ENCODE assay signal across 8 cellular contexts in the genomic region with DNA sequence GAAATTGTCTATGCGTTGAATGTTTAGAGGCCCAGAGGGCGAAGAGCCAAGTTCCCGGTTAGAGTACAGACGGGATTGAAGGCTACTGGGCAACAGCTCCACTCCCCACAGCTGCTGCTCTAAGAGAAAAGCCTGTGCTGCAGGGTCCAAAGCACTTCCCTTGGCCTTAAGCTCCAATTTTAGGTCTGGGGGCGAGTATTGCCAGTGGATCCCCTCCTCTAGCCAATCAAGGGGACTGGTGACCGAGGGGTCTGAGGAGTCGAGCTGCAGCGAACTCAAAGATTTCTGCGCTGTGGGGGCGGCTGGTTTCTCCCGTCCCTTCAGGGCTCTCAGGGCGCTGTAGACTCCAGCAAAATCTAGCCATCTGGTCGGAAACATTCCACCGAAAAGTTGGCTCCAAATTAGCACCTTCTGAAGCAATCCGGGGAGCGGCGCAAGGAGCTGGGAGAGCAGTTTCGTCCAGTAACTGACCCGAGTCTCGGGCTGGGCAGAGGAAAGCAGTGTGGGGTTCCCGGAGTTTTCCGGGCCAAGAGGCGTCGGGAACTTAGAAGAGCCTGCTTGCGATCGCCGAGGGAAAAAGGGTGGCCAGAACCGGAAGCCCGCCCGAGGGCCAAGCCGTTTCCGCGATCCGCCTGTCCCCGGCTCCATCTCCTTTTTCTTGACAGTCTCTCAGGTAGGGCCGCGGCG. TPM values are rescaled to one million over a fixed set of nuclear protein-coding genes. Genes with fewer than 3 reads are reported as not detected.
A peak's percentile ranks its signal among the peaks of the same experiment; 100 is the strongest.
DNase-seq lines count a peak whose midpoint lies in the region; ATAC-seq and TF ChIP-seq lines count a peak whose summit lies in the region.

No MANE protein-coding gene starts in this region.

- peaks cover 36% of the 10 kb centered on the region for H3K36me3 Mint-ChIP-seq in natural killer cell treated with Interleukin-12 subunit alpha and Interleukin-12 subunit beta and Interleukin-15 and Interleukin-18, amount 100 ng/mL, for 72 hours

- H3K79me2 ChIP-seq in Loucy (ENCODE audit: insufficient read depth, low read length) (peaks cover 57% of the 10 kb centered on the region), fibroblast of lung (ENCODE audit: control insufficient read depth, insufficient read depth, low read length) (peaks cover 57% of the 10 kb centered on the region)

- H3K4me3 ChIP-seq in H7 (ENCODE audit: insufficient read depth, low read depth, low read length) (peak overlapping the region; percentile 97), Loucy (ENCODE audit: low read length, poor library complexity, severe bottlenecking) (peak overlapping the region; percentile 99), fibroblast of lung (replicated peaks in 1 of 4; ENCODE audit: control extremely low read depth in 1 of 4, insufficient read depth in 1 of 4, low read depth in 3 of 4, low read length in 4 of 4) (peak overlapping the region; percentile 86 to 99 (median 97))

- DNase-seq in activated CD4-positive, CD25-positive, alpha-beta regulatory T cell (lab: John Stamatoyannopoulos, UW): peak in 3 of 4 experiments; percentile 31 to 47 (median 47)
- no peak for DNase-seq in activated CD4-positive, CD25-positive, alpha-beta regulatory T cell treated with anti-CD3 and anti-CD28 coated beads, Interleukin-2, amount 50 U/mL, for 72 hours
- peak; percentile 75 for DNase-seq in H7
- peak; percentile 35 for DNase-seq in activated T-cell treated with anti-CD3 and anti-CD28 coated beads for 24 hours (ENCODE audit: low read depth)
- peak; percentile 45 to 51 for DNase-seq in fibroblast of lung (ENCODE audit: low read depth in 2 of 2)
- peak; percentile 68 for DNase-seq in natural killer cell treated with Interleukin-12 subunit alpha and Interleukin-12 subunit beta and Interleukin-15 and Interleukin-18, amount 100 ng/mL, for 72 hours (ENCODE audit: low spot score)
- no peak for DNase-seq in superior temporal gyrus (ENCODE audit: extremely low spot score)

- no peaks in the 10 kb centered on the region for H3K9me3 ChIP-seq in Loucy (ENCODE audit: insufficient read depth, low read depth, low read length)
- H3K9me3 ChIP-seq in fibroblast of lung (ENCODE audit: control insufficient read depth, insufficient read depth, low read depth, low read length): no peaks in the 10 kb centered on the region

- no peaks in the 10 kb centered on the region for H3K27me3 Mint-ChIP-seq in natural killer cell treated with Interleukin-12 subunit alpha and Interleukin-12 subunit beta and Interleukin-15 and Interleukin-18, amount 100 ng/mL, for 72 hours

- H4K20me1 ChIP-seq in Loucy (ENCODE audit: insufficient read depth, low read length, poor library complexity, severe bottlenecking) (peaks cover 53% of the 10 kb centered on the region), fibroblast of lung (ENCODE audit: control insufficient read depth, extremely low read depth, insufficient read depth, low read length) (peaks cover 16% of the 10 kb centered on the region)

- peaks cover 3% of the 10 kb centered on the region for H3K36me3 ChIP-seq in H7 (replicated peaks; ENCODE audit: control insufficient read depth, insufficient read depth, low read length)
- H3K36me3 ChIP-seq in Loucy (ENCODE audit: insufficient read depth, low read length): peaks cover 2% of the 10 kb centered on the region; the same call in 1 of the 2 replicates
- no peaks in the 10 kb centered on the region for H3K36me3 ChIP-seq in fibroblast of lung (ENCODE audit: control insufficient read depth, insufficient read depth, low read length)

- peaks cover 17 to 21% of the 10 kb centered on the region in 2 donors for H3K4me1 Mint-ChIP-seq in natural killer cell treated with Interleukin-12 subunit alpha and Interleukin-12 subunit beta and Interleukin-15 and Interleukin-18, amount 100 ng/mL, for 72 hours (ENCODE audit: low read depth in 2 of 2)

- H3K9ac ChIP-seq in Loucy (ENCODE audit: low read depth, low read length, poor library complexity, severe bottlenecking) (peak overlapping the region; percentile 99), fibroblast of lung (ENCODE audit: insufficient read depth, low read length) (peak overlapping the region; percentile 100)

- H3K27ac Mint-ChIP-seq in natural killer cell treated with Interleukin-12 subunit alpha and Interleukin-12 subunit beta and Interleukin-15 and Interleukin-18, amount 100 ng/mL, for 72 hours: peak overlapping the region; percentile 98 to 100

- no peaks in the 10 kb centered on the region for H3K9me2 ChIP-seq in Loucy (replicated peaks; ENCODE audit: low read depth, low read length)

- H2AFZ ChIP-seq in Loucy (ENCODE audit: low read length): peak overlapping the region; percentile 80; the same call in 1 of the 2 replicates
- H2AFZ ChIP-seq in fibroblast of lung (ENCODE audit: low read length): no peak overlapping the region

- TF ChIP-seq CTCF in Loucy (conservative IDR thresholded peaks at IDR 0.05; ENCODE audit: low read length) (no peak), fibroblast of lung (conservative IDR thresholded peaks at IDR 0.05 in 1 of 2, IDR thresholded peaks at IDR 0.05 in 1 of 2; ENCODE audit: low read depth in 1 of 2, low read length in 2 of 2) (no peak)

- H3K4me1 ChIP-seq in Loucy (ENCODE audit: insufficient read depth, low read length, poor library complexity, severe bottlenecking) (peaks cover 21% of the 10 kb centered on the region), fibroblast of lung (ENCODE audit: control insufficient read depth, extremely low read depth, insufficient read depth, low read length) (peaks cover 2% of the 10 kb centered on the region)

- H3K9me3 Mint-ChIP-seq in natural killer cell treated with Interleukin-12 subunit alpha and Interleukin-12 subunit beta and Interleukin-15 and Interleukin-18, amount 100 ng/mL, for 72 hours: no peaks in the 10 kb centered on the region

- H3K27me3 ChIP-seq in H7 (ENCODE audit: control insufficient read depth, insufficient read depth, low read length): no peaks in the 10 kb centered on the region
- peaks cover 8% of the 10 kb centered on the region for H3K27me3 ChIP-seq in Loucy (ENCODE audit: insufficient read depth, low read length, poor library complexity, severe bottlenecking)
- H3K27me3 ChIP-seq in fibroblast of lung (ENCODE audit: control insufficient read depth, insufficient read depth, low read length): no peaks in the 10 kb centered on the region

- peak overlapping the region; percentile 99 for H3K4me3 Mint-ChIP-seq in natural killer cell treated with Interleukin-12 subunit alpha and Interleukin-12 subunit beta and Interleukin-15 and Interleukin-18, amount 100 ng/mL, for 72 hours

- peak overlapping the region; percentile 100 for H3K27ac ChIP-seq in fibroblast of lung (ENCODE audit: insufficient read depth, low read length)

- H3K4me2 ChIP-seq in Loucy (ENCODE audit: low read depth, low read length, poor library complexity, severe bottlenecking) (peak overlapping the region; percentile 74), fibroblast of lung (ENCODE audit: extremely low read depth, insufficient read depth, low read length) (peak overlapping the region; percentile 98)

- H3F3A ChIP-seq in Loucy (ENCODE audit: low read depth): no peaks in the 10 kb centered on the region

- peak; percentile 56 for ATAC-seq in natural killer cell treated with Interleukin-12 subunit alpha and Interleukin-12 subunit beta and Interleukin-15 and Interleukin-18, amount 100 ng/mL, for 72 hours

RNA-seq across cellular contexts. Expression of a gene that starts 0.7 kb away (rescaled TPM):
- 37.1 and 40.6 TPM in 2 replicates for total RNA-seq in H7 (2014; rRNA removed; shearing (Covaris generic))
- 26.7 and 27.7 TPM in 2 replicates for total RNA-seq in fibroblast of lung
- polyA plus RNA-seq in fibroblast of lung: 22.4 and 26.3 TPM in 2 replicates
- 12.7 and 13.6 TPM in 2 replicates for polyA plus RNA-seq in fibroblast of lung (2012)
- 20.3 and 26.8 TPM in 2 replicates for polyA minus RNA-seq in fibroblast of lung (ENCODE audit: low replicate concordance)
- total RNA-seq in natural killer cell treated with Interleukin-12 subunit alpha and Interleukin-12 subunit beta and Interleukin-15 and Interleukin-18, amount 100 ng/mL, for 72 hours: 10 to 100 TPM; 93.1 to 98.6 TPM

RNA-seq across cellular contexts. Expression of a gene that starts 51.2 kb away (rescaled TPM):
- 3.0 and 5.1 TPM in 2 replicates for total RNA-seq in H7 (2014; rRNA removed; shearing (Covaris generic))
- 1.5 and 3.8 TPM in 2 replicates for total RNA-seq in fibroblast of lung
- polyA plus RNA-seq in fibroblast of lung: 1.6 and 4.3 TPM in 2 replicates
- 2.8 and 6.7 TPM in 2 replicates for polyA plus RNA-seq in fibroblast of lung (2012)
- polyA minus RNA-seq in fibroblast of lung (ENCODE audit: low replicate concordance): 4.9 and 14.1 TPM in 2 replicates
- under 1 TPM; 0.17 to 0.89 TPM for total RNA-seq in natural killer cell treated with Interleukin-12 subunit alpha and Interleukin-12 subunit beta and Interleukin-15 and Interleukin-18, amount 100 ng/mL, for 72 hours

Comparison
In these comparisons a context has a peak if more than half of its experiments do, and no peak if none do; other contexts are left out.
1. DNase-seq: peak in activated CD4-positive, CD25-positive, alpha-beta regulatory T cell (3 of 4), H7 (single experiment), activated T-cell treated with anti-CD3 and anti-CD28 coated beads for 24 hours (single experiment), fibroblast of lung (2 of 2) and natural killer cell treated with Interleukin-12 subunit alpha and Interleukin-12 subunit beta and Interleukin-15 and Interleukin-18, amount 100 ng/mL, for 72 hours (single experiment); none in activated CD4-positive, CD25-positive, alpha-beta regulatory T cell treated with anti-CD3 and anti-CD28 coated beads, Interleukin-2, amount 50 U/mL, for 72 hours (single experiment) and superior temporal gyrus (single experiment).
2. Peak in every context shown above with its lines, with median percentiles within 50 percentile points of each other: H3K4me3 ChIP-seq.